5 cellular contexts compared by ENCODE assay signal in the genomic region with DNA sequence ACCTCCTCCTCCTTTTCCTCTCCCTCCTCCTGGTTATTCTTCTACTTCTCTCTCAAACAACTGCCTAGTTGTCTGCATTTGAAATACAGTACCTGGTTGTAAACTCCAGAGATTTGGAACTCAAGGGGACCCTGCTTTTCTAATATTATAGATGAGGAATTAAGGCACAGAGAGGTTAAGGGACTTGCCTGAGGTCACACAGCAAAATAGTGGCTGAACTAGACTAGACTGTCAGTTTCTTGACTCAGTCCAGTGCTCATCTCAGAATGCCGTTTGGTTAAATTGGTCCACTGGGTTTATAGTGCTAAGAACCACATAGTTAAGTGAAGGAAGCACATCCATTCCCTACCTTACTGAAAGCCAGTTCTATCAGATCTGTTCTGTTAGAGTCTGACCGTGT.
"Had no signal": no experiment of that assay in that cellular context is flagged by ENCODE, and none has a peak within 500 bp of the region (broad histone marks: within the 10 kb centered on the region; RNA-seq: fewer than 3 reads in every experiment).

No MANE protein-coding gene starts in this region.

- DNase-seq: H7, Kasumi-1, KG1 had no signal

- ATAC-seq: GM23338 had no signal

- H3K4me3 ChIP-seq: GM23338, HAP-1 had no signal

- H3K36me3 ChIP-seq: HAP-1 had no signal

- H2AFZ ChIP-seq: GM23338 had no signal

- H3K4me2 ChIP-seq: GM23338 had no signal

- H3K4me1 ChIP-seq: HAP-1 had no signal
